ENCODE assay signal across 28 cellular contexts in genomic region chr6:32484614-32484998, GRCh38. TPM values are rescaled to one million over a fixed set of nuclear protein-coding genes. Genes with fewer than 3 reads are reported as not detected.
DNase-seq lines count a peak whose midpoint lies in the region; ATAC-seq, FAIRE-seq and TF ChIP-seq lines count a peak whose summit lies in the region.
"Had no signal": no experiment of that assay in that cellular context is flagged by ENCODE, and none has a peak within 500 bp of the region (broad histone marks: within the 10 kb centered on the region; RNA-seq: fewer than 3 reads in every experiment).

No MANE protein-coding gene starts in this region.

- H3K27ac Mint-ChIP-seq in IgD-negative memory B cell = peak overlapping the region; percentile 1 to 86 (median 58)
- H3K27ac Mint-ChIP-seq: CD8-positive, alpha-beta T cell; H9 had no signal

- H4K5ac ChIP-seq in mesendoderm (ENCODE audit: low read length) = no peak overlapping the region

- no peak overlapping the region for H2BK15ac ChIP-seq in mesendoderm (replicated peaks; ENCODE audit: low read depth)

- no peak overlapping the region for H4K8ac ChIP-seq in mesendoderm (ENCODE audit: low read depth, low read length)

- H3K23ac ChIP-seq in mesendoderm (ENCODE audit: low read length) = no peak overlapping the region

- no peak overlapping the region for H3K4me3 Mint-ChIP-seq in IgD-negative memory B cell
- H3K4me3 Mint-ChIP-seq: CD8-positive, alpha-beta T cell; H9 had no signal

- H3K27me3 Mint-ChIP-seq in IgD-negative memory B cell = no peaks in the 10 kb centered on the region

- H3K9me3 Mint-ChIP-seq in IgD-negative memory B cell = no peaks in the 10 kb centered on the region
- H3K9me3 Mint-ChIP-seq: CD8-positive, alpha-beta T cell; H9 had no signal

- peak; percentile 13 for ATAC-seq in esophagus mucosa
- no peak for ATAC-seq in HG03521 (IDR thresholded peaks at IDR 0.05; ENCODE audit: unreplicated experiment)
- ATAC-seq: CD8-positive, alpha-beta T cell; Panc1 had no signal

- H3K27ac ChIP-seq in small intestine (ENCODE audit: low read depth in 1 of 2, low read length in 1 of 2) = no peak overlapping the region
- H3K27ac ChIP-seq in mesendoderm (ENCODE audit: low read depth, low read length) = no peak overlapping the region
- H3K27ac ChIP-seq: A549, GM23248, HL-60, RWPE1 had no signal

- H3K4me2 ChIP-seq in mesendoderm (ENCODE audit: low read length) = no peak overlapping the region
- H3K4me2 ChIP-seq: A549 had no signal

- H3K18ac ChIP-seq in mesendoderm (ENCODE audit: low read length) = no peak overlapping the region

- H2AK5ac ChIP-seq in mesendoderm (ENCODE audit: low read length) = no peak overlapping the region

- H3K4me1 ChIP-seq in small intestine (ENCODE audit: control insufficient read depth in 2 of 2, insufficient read depth in 1 of 2, low read depth in 1 of 2, low read length in 1 of 2) (no peaks in the 10 kb centered on the region), mesendoderm (ENCODE audit: control insufficient read depth, low read depth, low read length) (no peaks in the 10 kb centered on the region)
- H3K4me1 ChIP-seq: A549, Caco-2 had no signal

- no peak overlapping the region for H2BK5ac ChIP-seq in mesendoderm (ENCODE audit: low read length)

- no peaks in the 10 kb centered on the region for H3K9me3 ChIP-seq in small intestine (ENCODE audit: control insufficient read depth, low read depth)
- H3K9me3 ChIP-seq: A549, Caco-2 had no signal

- H3K4ac ChIP-seq in mesendoderm (ENCODE audit: low read depth, low read length) = no peak overlapping the region

- H3K79me2 ChIP-seq in mesendoderm (ENCODE audit: control insufficient read depth, insufficient read depth, low read length) = no peaks in the 10 kb centered on the region

- H3K4me3 ChIP-seq in small intestine (ENCODE audit: low read depth in 1 of 2, low read length in 2 of 2) (no peak overlapping the region), mesendoderm (ENCODE audit: low read length) (no peak overlapping the region)
- H3K4me3 ChIP-seq: A549, GM23248 had no signal

- H3K9ac ChIP-seq in mesendoderm (ENCODE audit: low read length) = no peak overlapping the region
- H3K9ac ChIP-seq: GM23248 had no signal

- FAIRE-seq in small intestine (lab: Jason Lieb, UNC) = no peak
- FAIRE-seq: A549, GM12892 had no signal

- DNase-seq in GM03348 (ENCODE audit: low spot score) (peak; percentile 6), small intestine (peak; percentile 1), mesendoderm (no peak), GM20000 (ENCODE audit: low spot score) (no peak), A172 (ENCODE audit: low spot score) (no peak)
- DNase-seq: AML-193; C1 segment of cervical spinal cord; Caco-2; CD8-positive, alpha-beta T cell; GM23248; NCI-H1092; NCI-H1417 treated with DMSO at 0.1 percent for 48 hours; NCI-H1694 treated with DMSO at 0.1 percent for 48 hours; NCI-H2081; NCI-H2171; NCI-H226; NCI-H510A; NCI-H69; SHP77 treated with DMSO at 0.1 percent for 48 hours had no signal

- peaks cover 2% of the 10 kb centered on the region for H3K36me3 Mint-ChIP-seq in IgD-negative memory B cell
- H3K36me3 Mint-ChIP-seq: CD8-positive, alpha-beta T cell had no signal

- no peaks in the 10 kb centered on the region for H3K79me1 ChIP-seq in mesendoderm (ENCODE audit: low read length)

- 72 to 75% (median 73%) methylated on average over 4 of the region's 4 CpGs for WGBS in small intestine, 3 donors
- no CpG with 5 or more reads among the region's 4 CpGs for WGBS in mesendoderm (ENCODE audit: extremely low coverage, insufficient coverage, low lambda C conversion rate)

- no peak for TF ChIP-seq CTCF in GM20000 (IDR thresholded peaks at IDR 0.05; ENCODE audit: extremely low read depth, missing control alignments)

- peaks cover 5 to 12% (median 11%) of the 10 kb centered on the region in 3 donors for H3K4me1 Mint-ChIP-seq in IgD-negative memory B cell
- H3K4me1 Mint-ChIP-seq: H9 had no signal

- no peak overlapping the region for H2BK120ac ChIP-seq in mesendoderm (ENCODE audit: low read depth, low read length)

- H3K27me3 ChIP-seq in small intestine (ENCODE audit: control insufficient read depth in 2 of 2, insufficient read depth in 2 of 2, low read length in 2 of 2) (no peaks in the 10 kb centered on the region), mesendoderm (ENCODE audit: insufficient read depth, low read length, poor library complexity) (no peaks in the 10 kb centered on the region)

- no peak overlapping the region for H3K56ac ChIP-seq in mesendoderm (ENCODE audit: low read length)

- H3K36me3 ChIP-seq in small intestine (ENCODE audit: control insufficient read depth in 2 of 2, insufficient read depth in 2 of 2, low read length in 2 of 2) (no peaks in the 10 kb centered on the region), mesendoderm (ENCODE audit: control insufficient read depth, insufficient read depth, low read length) (no peaks in the 10 kb centered on the region)

RNA-seq across cellular contexts. Expression of gene HLA-DRA, which starts 44.9 kb away (rescaled TPM):
- polyA plus RNA-seq in IgD-negative memory B cell (8,827 TPM), small intestine (100 to 1,000 TPM; 230 to 625 (median 428) TPM)
- total RNA-seq in esophagus mucosa = 38.7 TPM
- 3.4 TPM for polyA plus RNA-seq in mesendoderm (2013, experiment 1 of 2)
- 3.2 TPM for polyA plus RNA-seq in mesendoderm (2013, experiment 2 of 2)
- total RNA-seq in A172 (2014; rRNA removed; shearing (Covaris generic)) = not detected in 2 replicates
- total RNA-seq: Caco-2, GM23248 had no signal
- polyA plus RNA-seq: A549 had no signal

RNA-seq across cellular contexts. Expression of gene HLA-DRB5, which starts 45.5 kb away (rescaled TPM):
- polyA plus RNA-seq in IgD-negative memory B cell (92.6 TPM), small intestine (1 to 10 TPM in 1 of 3 donors, not detected in 2; 8.8 TPM)
- total RNA-seq in esophagus mucosa = not detected
- polyA plus RNA-seq in mesendoderm (2013, experiment 1 of 2) = 0.07 TPM
- 0.14 TPM for polyA plus RNA-seq in mesendoderm (2013, experiment 2 of 2)
- total RNA-seq in A172 (2014; rRNA removed; shearing (Covaris generic)) = not detected in 2 replicates
- total RNA-seq: Caco-2, GM23248 had no signal
- polyA plus RNA-seq: A549 had no signal

Comparison
In these comparisons a context has a peak if more than half of its experiments do, and no peak if none do; other contexts are left out.
1. DNase-seq: peak in GM03348 (single experiment) and small intestine (single experiment); none in mesendoderm (single experiment), GM20000 (single experiment) and A172 (single experiment).
2. RNA of gene HLA-DRA, which starts 44.9 kb away (total RNA-seq): 38.7 TPM in esophagus mucosa (single experiment); not detected in A172; every median in the first group is over 10 times any median in the second.